Comparison of ENCODE assay signal across 8 cellular contexts in the genomic region with DNA sequence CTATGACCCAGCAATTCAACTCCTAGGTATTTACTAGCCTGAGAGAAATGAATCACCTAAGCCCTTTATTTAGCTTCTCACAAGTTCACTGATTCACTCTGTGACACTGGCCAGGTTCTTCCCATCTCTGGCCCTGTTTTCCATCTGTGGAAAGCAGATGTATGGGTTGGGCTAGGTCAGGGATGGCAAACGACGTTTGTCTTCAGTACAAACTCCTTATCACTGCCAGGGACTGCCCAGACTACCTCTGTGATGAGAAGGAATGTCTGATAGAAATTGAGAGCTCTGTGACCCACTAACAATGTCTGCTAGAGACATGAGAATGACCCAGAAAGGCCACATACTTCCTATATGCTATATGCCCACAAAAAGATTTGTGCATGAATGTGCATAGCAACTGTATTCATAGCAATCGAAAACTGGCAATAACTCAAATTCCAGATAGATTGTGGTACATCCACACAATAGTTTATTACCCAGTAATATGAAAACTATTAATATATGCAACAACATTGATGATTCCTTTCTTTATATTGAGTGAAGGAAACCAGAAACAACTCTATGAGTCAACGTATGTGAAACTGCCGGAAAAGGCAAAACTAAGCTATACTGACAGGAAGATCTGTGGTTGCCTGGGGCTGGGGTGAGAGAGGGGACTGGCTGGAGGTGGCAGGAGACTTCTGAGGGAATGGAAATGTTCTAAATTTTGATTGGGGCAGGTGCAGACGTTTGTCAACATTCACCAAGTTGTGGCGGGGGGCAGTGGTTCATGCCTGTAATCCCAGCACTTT. TPM values are rescaled to one million over a fixed set of nuclear protein-coding genes. Genes with fewer than 3 reads are reported as not detected.
DNase-seq lines count a peak whose midpoint lies in the region; ATAC-seq, FAIRE-seq and TF ChIP-seq lines count a peak whose summit lies in the region.

No MANE protein-coding gene starts in this region.

- H3K4me1 ChIP-seq in A549 (peaks cover 41% of the 10 kb centered on the region), GM23248 (ENCODE audit: insufficient read depth) (peaks cover 38% of the 10 kb centered on the region)

- H3K27ac ChIP-seq in A549 (peak overlapping the region; percentile 50 to 52; a peak in 4 of 6 replicates), GM23248 (peak overlapping the region; percentile 64)

- H4K20me1 ChIP-seq in GM23248 (ENCODE audit: insufficient read depth): no peaks in the 10 kb centered on the region

- H3K9me2 ChIP-seq in GM23248 (ENCODE audit: insufficient read depth): no peaks in the 10 kb centered on the region

- WGBS in A549 (ENCODE audit: missing lambda C conversion rate): 44% methylated on average over 7 of the region's 7 CpGs
- 40 to 43% methylated on average over 7 of the region's 7 CpGs for WGBS in GM23248 (ENCODE audit: low coverage in 1 of 2, low lambda C conversion rate in 2 of 2, missing lambda C conversion rate in 2 of 2), 2 experiments

- H3K4me3 ChIP-seq in A549 (no peak overlapping the region), GM23248 (no peak overlapping the region)

- no peak for TF ChIP-seq CTCF in A549 (IDR thresholded peaks at IDR 0.05)

- CTCF ChIA-PET in A549 (lab: Yijun Ruan, JAX): interaction anchor here (0.8 to 1.6 kb wide), 5 partner anchors 11 to 110 kb away, joined by 3 to 4 read pairs (median 3); no protein-coding TSS in a partner anchor

- in situ Hi-C loops in GM23248 (cut with MboI): no loop called here

- H3K36me3 ChIP-seq in GM23248 (ENCODE audit: low read depth): no peaks in the 10 kb centered on the region

- TF ChIP-seq POLR2A in A549 (IDR thresholded peaks at IDR 0.05; ENCODE audit: low read length): no peak

- peak; percentile 68 to 70 for ATAC-seq in A549
- ATAC-seq in SK-N-SH treated with all-trans-retinoic acid at 6 μM for 48 hours: peak; percentile 41
- ATAC-seq in HG03039 (IDR thresholded peaks at IDR 0.05; ENCODE audit: unreplicated experiment): no peak
- ATAC-seq in left colon: no peak

- H3K79me2 ChIP-seq in GM23248 (ENCODE audit: insufficient read depth): no peaks in the 10 kb centered on the region

- peak overlapping the region; percentile 26 for H3K4me2 ChIP-seq in A549
- no peak overlapping the region for H3K4me2 ChIP-seq in GM23248 (ENCODE audit: unreplicated experiment)

- peak overlapping the region; percentile 7; the same call in 1 of the 2 replicates for H3K9ac ChIP-seq in GM23248

- peak; percentile 12 to 55 for DNase-seq in A549 (ENCODE audit: low read depth in 1 of 2, low spot score in 1 of 2)
- peak; percentile 87 for DNase-seq in GM23248
- DNase-seq in amniotic stem cell (lab: John Stamatoyannopoulos, UW): peak; percentile 29
- DNase-seq in stimulated activated CD4-positive, alpha-beta T cell treated with anti-CD3 and anti-CD28 coated beads, Interleukin-12 subunit alpha, Interleukin-12 subunit beta, amount 100 ng/mL, for 48 hours (ENCODE audit: low read depth in 2 of 3, low spot score in 1 of 3): peak; percentile 54 to 64 (median 64)
- DNase-seq in head of caudate nucleus: no peak
- no peak for DNase-seq in left colon

- POLR2A ChIA-PET in A549 (lab: Yijun Ruan, JAX): no interaction called here

- peaks cover 31% of the 10 kb centered on the region for H3F3A ChIP-seq in GM23248 (ENCODE audit: insufficient read depth)

- no peak; a peak in 1 of 5 replicates for TF ChIP-seq EP300 in A549 (IDR thresholded peaks at IDR 0.05)

- intact Hi-C loops in head of caudate nucleus (cut with DNase I): no loop called here
- intact Hi-C loops in left colon (cut with DNase I, micrococcal nuclease): no loop called here

- FAIRE-seq in A549 (lab: Jason Lieb, UNC): no peak

- no peaks in the 10 kb centered on the region for H3K27me3 ChIP-seq in GM23248 (replicated peaks; ENCODE audit: insufficient read depth)

- TF ChIP-seq RAD21 in A549 (conservative IDR thresholded peaks at IDR 0.05 in 1 of 2, IDR thresholded peaks at IDR 0.05 in 1 of 2): no peak

- no peak overlapping the region for H2AFZ ChIP-seq in GM23248

- H3K9me3 ChIP-seq in A549: no peaks in the 10 kb centered on the region
- H3K9me3 ChIP-seq in GM23248 (ENCODE audit: low read depth): no peaks in the 10 kb centered on the region

TF ChIP-seq in A549, 52 proteins besides CTCF, POLR2A, EP300 and RAD21:
- no peak for TF ChIP-seq RFX5 (IDR thresholded peaks at IDR 0.05)
- TF ChIP-seq CHD2 (IDR thresholded peaks at IDR 0.05; ENCODE audit: low read length, partially characterized antibody): no peak
- peak; percentile 8; the same call in 1 of the 2 replicates for TF ChIP-seq FOSL2 (IDR thresholded peaks at IDR 0.05)
- TF ChIP-seq FOSL2 (CRISPR knock-in tag; IDR thresholded peaks at IDR 0.05): no peak; the same call in 1 of the 2 replicates
- TF ChIP-seq RNF2 (IDR thresholded peaks at IDR 0.05; ENCODE audit: borderline replicate concordance, low read depth): no peak
- no peak for TF ChIP-seq TFCP2L1 (CRISPR knock-in tag; IDR thresholded peaks at IDR 0.05)

TF ChIP-seq in SK-N-SH treated with all-trans-retinoic acid at 6 μM for 48 hours, 23 proteins besides CTCF, POLR2A, EP300 and RAD21:
- TF ChIP-seq, protein P1, sequence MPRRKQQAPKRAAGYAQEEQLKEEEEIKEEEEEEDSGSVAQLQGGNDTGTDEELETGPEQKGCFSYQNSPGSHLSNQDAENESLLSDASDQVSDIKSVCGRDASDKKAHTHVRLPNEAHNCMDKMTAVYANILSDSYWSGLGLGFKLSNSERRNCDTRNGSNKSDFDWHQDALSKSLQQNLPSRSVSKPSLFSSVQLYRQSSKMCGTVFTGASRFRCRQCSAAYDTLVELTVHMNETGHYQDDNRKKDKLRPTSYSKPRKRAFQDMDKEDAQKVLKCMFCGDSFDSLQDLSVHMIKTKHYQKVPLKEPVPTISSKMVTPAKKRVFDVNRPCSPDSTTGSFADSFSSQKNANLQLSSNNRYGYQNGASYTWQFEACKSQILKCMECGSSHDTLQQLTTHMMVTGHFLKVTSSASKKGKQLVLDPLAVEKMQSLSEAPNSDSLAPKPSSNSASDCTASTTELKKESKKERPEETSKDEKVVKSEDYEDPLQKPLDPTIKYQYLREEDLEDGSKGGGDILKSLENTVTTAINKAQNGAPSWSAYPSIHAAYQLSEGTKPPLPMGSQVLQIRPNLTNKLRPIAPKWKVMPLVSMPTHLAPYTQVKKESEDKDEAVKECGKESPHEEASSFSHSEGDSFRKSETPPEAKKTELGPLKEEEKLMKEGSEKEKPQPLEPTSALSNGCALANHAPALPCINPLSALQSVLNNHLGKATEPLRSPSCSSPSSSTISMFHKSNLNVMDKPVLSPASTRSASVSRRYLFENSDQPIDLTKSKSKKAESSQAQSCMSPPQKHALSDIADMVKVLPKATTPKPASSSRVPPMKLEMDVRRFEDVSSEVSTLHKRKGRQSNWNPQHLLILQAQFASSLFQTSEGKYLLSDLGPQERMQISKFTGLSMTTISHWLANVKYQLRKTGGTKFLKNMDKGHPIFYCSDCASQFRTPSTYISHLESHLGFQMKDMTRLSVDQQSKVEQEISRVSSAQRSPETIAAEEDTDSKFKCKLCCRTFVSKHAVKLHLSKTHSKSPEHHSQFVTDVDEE (CRISPR knock-in tag; IDR thresholded peaks at IDR 0.05): no peak
- TF ChIP-seq ZNF8 (CRISPR knock-in tag; IDR thresholded peaks at IDR 0.05): peak; percentile 68; the same call in 1 of the 2 replicates

RNA-seq across cellular contexts. Expression of a gene that starts 32.0 kb away (rescaled TPM):
- polyA plus RNA-seq in A549 (2011; rRNA removed) (7.7 and 9.7 TPM in 2 replicates), A549 (2017; fragmentation: RNase III; extraction: RNeasy Plus Mini Kit Qiagen cat#74134 plus additional on column Dnase treatment) (13.1 to 17.5 TPM (median 15.2 TPM) in 3 replicates), GM23248 (2016; fragmentation: Nextera tagmentation; extraction: Ambion mirVana) (18.1 and 18.8 TPM in 2 replicates)
- 4.1 and 5.3 TPM in 2 replicates for polyA plus RNA-seq in A549 (2012; cell fraction: cytosol; rRNA removed)
- 7.5 and 9.8 TPM in 2 replicates for polyA plus RNA-seq in A549 (2012; cell fraction: nucleus; rRNA removed)
- 16.7 and 17.4 TPM in 2 replicates for polyA minus RNA-seq in A549 (2011; rRNA and poly(A)+ RNA removed)
- 20.5 and 21.1 TPM in 2 replicates for total RNA-seq in GM23248 (2014; rRNA removed; shearing (Covaris generic))
- total RNA-seq in left colon: 1 to 10 TPM; 2.7 to 9.1 TPM

RNA-seq across cellular contexts. Expression of a gene that starts 44.7 kb away (rescaled TPM):
- polyA plus RNA-seq in A549 (2011; rRNA removed) (0.07 and 0.10 TPM in 2 replicates), A549 (2017; fragmentation: RNase III; extraction: RNeasy Plus Mini Kit Qiagen cat#74134 plus additional on column Dnase treatment) (0.08 TPM in 2 of 3 replicates, not detected in the other), GM23248 (2016; fragmentation: Nextera tagmentation; extraction: Ambion mirVana) (0.08 TPM in 2 replicates)
- polyA plus RNA-seq in A549 (2012; cell fraction: cytosol; rRNA removed): not detected in 2 replicates
- not detected in 2 replicates for polyA plus RNA-seq in A549 (2012; cell fraction: nucleus; rRNA removed)
- polyA minus RNA-seq in A549 (2011; rRNA and poly(A)+ RNA removed): not detected in 2 replicates
- not detected in 2 replicates for total RNA-seq in GM23248 (2014; rRNA removed; shearing (Covaris generic))
- total RNA-seq in left colon: under 1 TPM; 0.15 to 0.28 TPM

Comparison
In these comparisons a context has a peak if more than half of its experiments do, and no peak if none do; other contexts are left out.
1. ATAC-seq: peak in A549 (2 of 2) and SK-N-SH treated with all-trans-retinoic acid at 6 μM for 48 hours (single experiment); none in HG03039 (single experiment) and left colon (single experiment).
2. DNase-seq: peak in A549 (2 of 2), GM23248 (single experiment), amniotic stem cell (single experiment) and stimulated activated CD4-positive, alpha-beta T cell treated with anti-CD3 and anti-CD28 coated beads, Interleukin-12 subunit alpha, Interleukin-12 subunit beta, amount 100 ng/mL, for 48 hours (3 of 3); none in head of caudate nucleus (0 of 42) and left colon (0 of 2).